In the genomic region with DNA sequence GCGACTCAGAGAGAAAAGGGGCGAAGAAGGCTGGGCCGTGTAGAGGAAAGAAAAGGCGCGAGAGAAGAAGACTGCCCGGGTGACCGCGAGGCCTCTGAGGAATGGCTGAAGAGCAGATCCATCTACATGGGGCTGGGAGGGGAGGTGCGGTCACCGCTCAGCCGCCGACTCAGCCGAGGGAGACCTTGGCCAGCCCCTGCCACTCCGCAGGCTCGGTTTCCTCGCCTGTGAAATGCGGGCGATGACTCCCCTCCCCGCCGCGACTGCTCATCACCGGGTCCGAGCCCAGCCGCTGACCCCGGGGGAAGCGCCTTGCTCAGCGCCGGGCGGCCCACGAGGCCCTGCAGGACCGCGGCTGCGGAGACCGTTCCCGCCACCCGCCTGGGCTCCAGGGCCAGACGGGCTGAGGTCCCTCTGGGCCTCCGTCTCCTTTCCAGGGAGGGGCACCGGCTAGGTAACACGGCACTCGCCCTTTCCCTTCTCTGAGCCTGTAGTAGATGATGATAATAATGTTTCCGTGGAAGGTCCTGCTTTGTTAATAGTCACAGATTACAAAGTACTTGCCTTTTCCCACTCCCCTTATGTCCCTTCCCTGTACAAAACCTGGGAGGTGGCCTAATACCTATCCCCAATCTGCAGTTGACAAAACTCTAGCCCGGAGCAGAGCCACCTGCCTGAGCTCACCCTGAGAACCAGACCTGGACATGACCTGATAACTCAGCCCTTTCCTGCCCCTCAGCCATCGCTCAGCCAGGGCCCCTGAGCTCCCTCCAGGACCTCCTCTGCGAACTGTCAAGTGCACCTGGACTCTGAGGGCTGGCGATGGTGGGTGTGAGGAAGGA, we compare ENCODE assay signal across 8 cellular contexts. TPM values are rescaled to one million over a fixed set of nuclear protein-coding genes. Genes with fewer than 3 reads are reported as not detected.
DNase-seq lines count a peak whose midpoint lies in the region; ATAC-seq and TF ChIP-seq lines count a peak whose summit lies in the region.

No MANE protein-coding gene starts in this region.

- H3K27me3 ChIP-seq in NT2/D1 (ENCODE audit: insufficient read depth, insufficient read length) = peaks cover 8% of the 10 kb centered on the region

- intact Hi-C loops in natural killer cell (cut with micrococcal nuclease) = loop anchor here (1.0 to 2.0 kb wide), 3 partner anchors 47 to 324 kb away; no protein-coding TSS in a partner anchor

- H3K27me3 Mint-ChIP-seq in effector memory CD8-positive, alpha-beta T cell = peaks cover 9 to 35% of the 10 kb centered on the region in 2 donors
- H3K27me3 Mint-ChIP-seq in natural killer cell (ENCODE audit: low read depth in 2 of 2) = peaks cover 24 to 26% of the 10 kb centered on the region in 2 donors

- peaks cover 5% of the 10 kb centered on the region for H3K36me3 Mint-ChIP-seq in effector memory CD8-positive, alpha-beta T cell (ENCODE audit: insufficient read depth)
- no peaks in the 10 kb centered on the region for H3K36me3 Mint-ChIP-seq in natural killer cell

- DNase-seq in DMS53 treated with DMSO at 0.1 percent for 48 hours (lab: John Stamatoyannopoulos, UW; ENCODE audit: unreplicated experiment) (peak; percentile 80), NT2/D1 (ENCODE audit: low read depth, low spot score) (no peak), natural killer cell (no peak), HuH-7.5 (ENCODE audit: low spot score) (no peak), cerebellar nuclear complex (lab: John Stamatoyannopoulos, UW) (no peak)
- DNase-seq in effector memory CD8-positive, alpha-beta T cell = no peak

- no peak for TF ChIP-seq CTCF in natural killer cell (IDR thresholded peaks at IDR 0.05)

- H3K4me1 ChIP-seq in NT2/D1 (ENCODE audit: insufficient read depth, insufficient read length) = peaks cover 51% of the 10 kb centered on the region

- peak overlapping the region; percentile 20 for H3K4me3 ChIP-seq in NT2/D1 (ENCODE audit: insufficient read length, low read depth)

- H3K4me3 Mint-ChIP-seq in effector memory CD8-positive, alpha-beta T cell = peak overlapping the region; percentile 61 to 74
- peak overlapping the region; percentile 62 for H3K4me3 Mint-ChIP-seq in natural killer cell

- peak overlapping the region in 1 of 2 donors; percentile 11 for H3K27ac Mint-ChIP-seq in effector memory CD8-positive, alpha-beta T cell
- H3K27ac Mint-ChIP-seq in natural killer cell = peak overlapping the region in 1 of 2 donors; percentile 52

- no peaks in the 10 kb centered on the region for H3K36me3 ChIP-seq in NT2/D1 (ENCODE audit: insufficient read depth, insufficient read length, low read length)

- H3K9ac ChIP-seq in NT2/D1 (ENCODE audit: insufficient read length, low read depth) = peak overlapping the region; percentile 65

- no peaks in the 10 kb centered on the region for H3K9me3 Mint-ChIP-seq in effector memory CD8-positive, alpha-beta T cell
- H3K9me3 Mint-ChIP-seq in natural killer cell = peaks cover 0 to 2% of the 10 kb centered on the region in 2 donors

- no peaks in the 10 kb centered on the region for H3K9me3 ChIP-seq in NT2/D1 (ENCODE audit: insufficient read depth, low read length)

- ATAC-seq in effector memory CD8-positive, alpha-beta T cell (replicated peaks) = no peak
- ATAC-seq in natural killer cell = peak in 2 of 3 donors; percentile 35 to 37
- no peak for ATAC-seq in GM19395 (IDR thresholded peaks at IDR 0.05; ENCODE audit: unreplicated experiment)
- ATAC-seq in GM21526 (IDR thresholded peaks at IDR 0.05; ENCODE audit: low FRiP score, unreplicated experiment) = no peak

- peaks cover 23 to 24% of the 10 kb centered on the region in 2 donors for H3K4me1 Mint-ChIP-seq in effector memory CD8-positive, alpha-beta T cell (ENCODE audit: low read depth in 2 of 2)
- peaks cover 20 to 23% of the 10 kb centered on the region in 2 donors for H3K4me1 Mint-ChIP-seq in natural killer cell

RNA-seq across cellular contexts. Expression of a gene that starts 1.6 kb away (rescaled TPM):
- not detected for total RNA-seq in natural killer cell

RNA-seq across cellular contexts. Expression of a gene that starts 16.7 kb away (rescaled TPM):
- total RNA-seq in natural killer cell = not detected

RNA-seq across cellular contexts. Expression of a gene that starts 42.3 kb away (rescaled TPM):
- total RNA-seq in natural killer cell = not detected

Comparison
In these comparisons a context has a peak if more than half of its experiments do, and no peak if none do; other contexts are left out.
1. ATAC-seq: peak in natural killer cell (2 of 3); none in effector memory CD8-positive, alpha-beta T cell (single experiment), GM19395 (single experiment) and GM21526 (single experiment).